In genomic region chr3:39241502-39241901, GRCh38 we compare ENCODE assay signal across 1 cellular context.
TF ChIP-seq lines count a peak whose summit lies in the region.

No MANE protein-coding gene starts in this region.

TF ChIP-seq in SK-N-SH, 30 proteins besides CTCF, POLR2A, EP300 and RAD21 (continued from another document):
- no peak for TF ChIP-seq JUND (IDR thresholded peaks at IDR 0.05)
- no peak for TF ChIP-seq GATA2 (CRISPR knock-in tag; IDR thresholded peaks at IDR 0.05)
- TF ChIP-seq YY1 (IDR thresholded peaks at IDR 0.05; ENCODE audit: low read depth): no peak
- TF ChIP-seq SIN3A (IDR thresholded peaks at IDR 0.05; ENCODE audit: borderline replicate concordance, low read depth, low read length): no peak
- no peak for TF ChIP-seq TCF12 (IDR thresholded peaks at IDR 0.05)
- no peak for TF ChIP-seq IRF3 (IDR thresholded peaks at IDR 0.05; ENCODE audit: low read depth, low read length)
- TF ChIP-seq CHD2 (IDR thresholded peaks at IDR 0.05; ENCODE audit: low read length, partially characterized antibody): no peak
- TF ChIP-seq FOSL2 (IDR thresholded peaks at IDR 0.05; ENCODE audit: borderline replicate concordance, low read depth): no peak
- TF ChIP-seq ELF1 (IDR thresholded peaks at IDR 0.05): no peak
- no peak for TF ChIP-seq RXRA (IDR thresholded peaks at IDR 0.05; ENCODE audit: borderline replicate concordance, low read depth)
- TF ChIP-seq RCOR1 (IDR thresholded peaks at IDR 0.05; ENCODE audit: low read length): no peak
- no peak for TF ChIP-seq GABPA (IDR thresholded peaks at IDR 0.05; ENCODE audit: low read depth)
- TF ChIP-seq POLR2AphosphoS5 (IDR thresholded peaks at IDR 0.05; ENCODE audit: low read depth, low read length): no peak
